ENCODE assay signal across 1 cellular context in the genomic region with DNA sequence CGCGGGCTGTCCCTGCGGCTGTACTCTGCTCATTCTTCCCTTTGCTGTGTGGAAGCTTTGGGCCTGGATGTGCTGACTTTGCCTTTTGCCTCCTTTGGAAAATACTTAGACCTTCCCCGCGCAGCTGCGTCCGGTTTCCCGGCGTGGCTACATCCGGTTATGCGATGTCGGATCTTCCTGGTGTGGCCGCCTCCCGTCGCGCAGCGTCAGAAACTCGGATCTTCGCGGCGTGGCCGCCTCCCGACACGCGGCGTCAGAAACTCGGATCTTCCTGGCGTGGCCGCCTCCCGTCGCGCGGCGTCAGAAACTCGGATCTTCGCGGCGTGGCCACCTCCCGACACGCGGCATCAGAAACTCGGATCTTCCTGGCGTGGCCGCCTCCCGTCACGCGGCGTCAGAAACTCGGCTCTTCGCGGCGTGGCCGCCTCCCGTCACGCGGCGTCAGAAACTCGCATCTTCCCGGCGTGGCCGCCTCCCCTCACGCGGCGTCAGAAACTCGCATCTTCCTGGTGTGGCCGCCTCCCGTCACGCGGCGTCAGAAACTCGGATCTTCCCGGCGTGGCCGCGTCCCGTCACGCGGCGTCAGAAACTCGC.
A peak's percentile ranks its signal among the peaks of the same experiment; 100 is the strongest.
TF ChIP-seq lines count a peak whose summit lies in the region.

No MANE protein-coding gene starts in this region.

TF ChIP-seq in K562, 482 proteins besides CTCF, POLR2A, EP300 and RAD21:
- no peak for TF ChIP-seq PHB2 (IDR thresholded peaks at IDR 0.05; ENCODE audit: low read depth)
- TF ChIP-seq, protein P1, sequence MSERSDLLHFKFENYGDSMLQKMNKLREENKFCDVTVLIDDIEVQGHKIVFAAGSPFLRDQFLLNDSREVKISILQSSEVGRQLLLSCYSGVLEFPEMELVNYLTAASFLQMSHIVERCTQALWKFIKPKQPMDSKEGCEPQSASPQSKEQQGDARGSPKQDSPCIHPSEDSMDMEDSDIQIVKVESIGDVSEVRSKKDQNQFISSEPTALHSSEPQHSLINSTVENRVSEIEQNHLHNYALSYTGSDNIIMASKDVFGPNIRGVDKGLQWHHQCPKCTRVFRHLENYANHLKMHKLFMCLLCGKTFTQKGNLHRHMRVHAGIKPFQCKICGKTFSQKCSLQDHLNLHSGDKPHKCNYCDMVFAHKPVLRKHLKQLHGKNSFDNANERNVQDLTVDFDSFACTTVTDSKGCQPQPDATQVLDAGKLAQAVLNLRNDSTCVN (CRISPR knock-in tag; IDR thresholded peaks at IDR 0.05): no peak
- TF ChIP-seq FOXP1 (CRISPR knock-in tag; IDR thresholded peaks at IDR 0.05): no peak
- TF ChIP-seq ZBTB33 (CRISPR knock-in tag; IDR thresholded peaks at IDR 0.05): peak; percentile 55; the same call in 1 of the 2 replicates
